Comparison of ENCODE assay signal across 2 cellular contexts in the genomic region with DNA sequence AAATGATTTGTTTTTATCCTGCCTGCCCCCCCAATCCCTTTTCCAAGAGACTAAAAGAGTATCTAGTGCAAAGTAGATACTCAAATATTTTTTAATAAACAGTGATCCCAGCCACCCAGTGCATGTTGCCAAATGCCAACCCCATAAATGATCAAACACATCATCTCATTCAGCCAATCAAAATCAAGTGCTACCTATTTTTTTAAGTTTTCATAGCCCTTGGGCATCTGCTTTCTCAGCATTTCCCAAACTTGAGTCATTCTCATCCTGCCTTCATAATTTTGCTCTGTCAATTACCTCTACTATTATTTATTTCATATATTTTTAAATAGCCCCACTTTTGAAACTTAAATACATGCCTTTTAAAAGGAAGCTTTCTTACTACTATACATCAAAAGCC. TPM values are rescaled to one million over a fixed set of nuclear protein-coding genes. Genes with fewer than 3 reads are reported as not detected.
"Had no signal": no experiment of that assay in that cellular context is flagged by ENCODE, and none has a peak within 500 bp of the region (broad histone marks: within the 10 kb centered on the region; RNA-seq: fewer than 3 reads in every experiment).

No MANE protein-coding gene starts in this region.

RNA-seq across cellular contexts. Expression of gene FOXD4L6, which starts 37.6 kb away (rescaled TPM):
- total RNA-seq: LHCN-M2, M059J had no signal
